ENCODE assay signal across 30 cellular contexts in genomic region chr1:54745274-54745673, GRCh38. TPM values are rescaled to one million over a fixed set of nuclear protein-coding genes. Genes with fewer than 3 reads are reported as not detected.
"Had no signal": no experiment of that assay in that cellular context is flagged by ENCODE, and none has a peak within 500 bp of the region (broad histone marks: within the 10 kb centered on the region; RNA-seq: fewer than 3 reads in every experiment).

No MANE protein-coding gene starts in this region.

- DNase-seq: hypothalamus; immature natural killer cell; kidney; left ventricle myocardium inferior; mesendoderm; midbrain; mucosa of descending colon; naive thymus-derived CD4-positive, alpha-beta T cell; nucleus accumbens; psoas muscle; right lobe of liver; stimulated activated CD4-positive, alpha-beta T cell treated with anti-CD3 and anti-CD28 coated beads, Interleukin-4, amount 100 ng/mL, for 1 hour; stimulated activated naive CD4-positive, alpha-beta T cell; substantia nigra; testis; thyroid gland; transverse colon; upper lobe of left lung had no signal

- H3K4me3 ChIP-seq: left ventricle myocardium inferior, lung, mucosa of descending colon, psoas muscle, right atrium auricular region, right lobe of liver, smooth muscle cell, testis, thyroid gland, transverse colon, upper lobe of left lung, vagina had no signal

- H3K27me3 ChIP-seq: right atrium auricular region, right lobe of liver, testis, thyroid gland, transverse colon, upper lobe of left lung, vagina had no signal

- H3K9me3 ChIP-seq: left ventricle myocardium inferior, mucosa of descending colon, psoas muscle, right atrium auricular region, right lobe of liver, testis, thyroid gland, transverse colon, upper lobe of left lung, vagina had no signal

- FAIRE-seq: islet of Langerhans, kidney had no signal

- H3K4me3 Mint-ChIP-seq: immature natural killer cell; naive thymus-derived CD4-positive, alpha-beta T cell; natural killer cell treated with Interleukin-12 subunit alpha and Interleukin-12 subunit beta and Interleukin-15 and Interleukin-18, amount 100 ng/mL, for 72 hours; stimulated activated naive CD8-positive, alpha-beta T cell treated with anti-CD3 and anti-CD28 coated beads, Interleukin-15, Interleukin-2, amounts not matched to agents 100 ng/mL and 50 ng/mL, for 24 hours had no signal

- ATAC-seq: mucosa of descending colon; naive thymus-derived CD4-positive, alpha-beta T cell; natural killer cell treated with Interleukin-12 subunit alpha and Interleukin-12 subunit beta and Interleukin-15 and Interleukin-18, amount 100 ng/mL, for 72 hours; psoas muscle had no signal

- H3K27ac ChIP-seq: left ventricle myocardium inferior, parathyroid adenoma, psoas muscle, right atrium auricular region, right lobe of liver, testis, thyroid gland, transverse colon, upper lobe of left lung, vagina had no signal

- H3K4me1 Mint-ChIP-seq: immature natural killer cell; naive thymus-derived CD4-positive, alpha-beta T cell had no signal

- H3K27me3 Mint-ChIP-seq: naive thymus-derived CD4-positive, alpha-beta T cell; natural killer cell treated with Interleukin-12 subunit alpha and Interleukin-12 subunit beta and Interleukin-15 and Interleukin-18, amount 100 ng/mL, for 72 hours; stimulated activated naive CD8-positive, alpha-beta T cell treated with anti-CD3 and anti-CD28 coated beads, Interleukin-15, Interleukin-2, amounts not matched to agents 100 ng/mL and 50 ng/mL, for 24 hours had no signal

- H3K27ac Mint-ChIP-seq: immature natural killer cell; natural killer cell treated with Interleukin-12 subunit alpha and Interleukin-12 subunit beta and Interleukin-15 and Interleukin-18, amount 100 ng/mL, for 72 hours; stimulated activated naive CD8-positive, alpha-beta T cell treated with anti-CD3 and anti-CD28 coated beads, Interleukin-15, Interleukin-2, amounts not matched to agents 100 ng/mL and 50 ng/mL, for 24 hours had no signal

- H3K4me1 ChIP-seq: left ventricle myocardium inferior, parathyroid adenoma, psoas muscle, right atrium auricular region, right lobe of liver, testis, thyroid gland, transverse colon, upper lobe of left lung, vagina had no signal

- H3K9me3 Mint-ChIP-seq: immature natural killer cell; naive thymus-derived CD4-positive, alpha-beta T cell; natural killer cell treated with Interleukin-12 subunit alpha and Interleukin-12 subunit beta and Interleukin-15 and Interleukin-18, amount 100 ng/mL, for 72 hours; stimulated activated naive CD8-positive, alpha-beta T cell treated with anti-CD3 and anti-CD28 coated beads, Interleukin-15, Interleukin-2, amounts not matched to agents 100 ng/mL and 50 ng/mL, for 24 hours had no signal

RNA-seq across cellular contexts. Expression of gene TTC22, which starts 55.8 kb away (rescaled TPM):
- total RNA-seq: myocyte, osteocyte, skeletal muscle tissue had no signal
- polyA plus RNA-seq: neural cell had no signal
